Comparison of ENCODE assay signal across 12 cellular contexts in genomic region chr18:13811993-13812392, GRCh38. TPM values are rescaled to one million over a fixed set of nuclear protein-coding genes. Genes with fewer than 3 reads are reported as not detected.
DNase-seq lines count a peak whose midpoint lies in the region; TF ChIP-seq lines count a peak whose summit lies in the region.
"Had no signal": no experiment of that assay in that cellular context is flagged by ENCODE, and none has a peak within 500 bp of the region (broad histone marks: within the 10 kb centered on the region; RNA-seq: fewer than 3 reads in every experiment).

No MANE protein-coding gene starts in this region.

- POLR2A ChIA-PET in OCI-LY7 (lab: Charles Lee), result interaction anchor here (0.6 kb wide), 2 partner anchors 342 to 348 kb away, joined by 3 read pairs; no protein-coding TSS in a partner anchor

- H3K9me3 Mint-ChIP-seq in activated naive CD4-positive, alpha-beta T cell treated with anti-CD3 and anti-CD28 coated beads for 36 hours, result no peaks in the 10 kb centered on the region
- H3K9me3 Mint-ChIP-seq: naive thymus-derived CD4-positive, alpha-beta T cell had no signal

- DNase-seq in COLO829 (ENCODE audit: low spot score) (peak; percentile 40), OCI-LY7 (ENCODE audit: low spot score) (peak; percentile 21), fibroblast of mammary gland (ENCODE audit: low read depth) (no peak), midbrain (lab: John Stamatoyannopoulos, UW) (no peak), LoVo (ENCODE audit: low spot score) (no peak)
- no peak for DNase-seq in activated naive CD4-positive, alpha-beta T cell treated with anti-CD3 and anti-CD28 coated beads for 36 hours
- no peak for DNase-seq in activated CD4-positive, alpha-beta T cell treated with anti-CD3 and anti-CD28 coated beads for 48 hours
- DNase-seq: naive thymus-derived CD4-positive, alpha-beta T cell; spleen had no signal

- no peaks in the 10 kb centered on the region for H3K36me3 ChIP-seq in OCI-LY7 (ENCODE audit: insufficient read depth, low read length)
- H3K36me3 ChIP-seq: spleen had no signal

- no peak overlapping the region for H2AFZ ChIP-seq in OCI-LY7 (ENCODE audit: low read length)

- no peak overlapping the region for H3K27ac ChIP-seq in OCI-LY7 (ENCODE audit: low read depth, low read length, poor library complexity, severe bottlenecking)
- H3K27ac ChIP-seq: spleen had no signal

- CTCF ChIA-PET in OCI-LY7 (lab: Charles Lee; ENCODE audit: unreplicated experiment), result no interaction called here
- CTCF ChIA-PET in activated naive CD4-positive, alpha-beta T cell treated with anti-CD3 and anti-CD28 coated beads for 36 hours (lab: Charles Lee), result interaction anchor here (1.2 to 7.2 kb wide), 10 partner anchors 9 to 275 kb away, joined by 3 to 47 read pairs (median 6); partner anchors contain the start of gene MC5R

- no peaks in the 10 kb centered on the region for H3K36me3 Mint-ChIP-seq in activated naive CD4-positive, alpha-beta T cell treated with anti-CD3 and anti-CD28 coated beads for 36 hours (ENCODE audit: low read depth)
- H3K36me3 Mint-ChIP-seq: naive thymus-derived CD4-positive, alpha-beta T cell had no signal

- H3K27ac Mint-ChIP-seq in activated naive CD4-positive, alpha-beta T cell treated with anti-CD3 and anti-CD28 coated beads for 36 hours, result no peak overlapping the region
- H3K27ac Mint-ChIP-seq: naive thymus-derived CD4-positive, alpha-beta T cell had no signal

- no peak overlapping the region for H3K4me2 ChIP-seq in OCI-LY7 (ENCODE audit: low read length)

- no peaks in the 10 kb centered on the region for H4K20me1 ChIP-seq in OCI-LY7 (ENCODE audit: insufficient read depth, low read length)

- no peaks in the 10 kb centered on the region for H3K9me3 ChIP-seq in OCI-LY7 (ENCODE audit: low read length)
- H3K9me3 ChIP-seq: Caco-2, spleen had no signal

- H3K4me3 Mint-ChIP-seq in activated naive CD4-positive, alpha-beta T cell treated with anti-CD3 and anti-CD28 coated beads for 36 hours, result no peak overlapping the region
- H3K4me3 Mint-ChIP-seq: naive thymus-derived CD4-positive, alpha-beta T cell had no signal

- H3K9me2 ChIP-seq in OCI-LY7 (ENCODE audit: insufficient read depth, low read length), result no peaks in the 10 kb centered on the region

- no TSS peak for BruUV-seq in OCI-LY7 (replicated peaks; lab: Mats Ljungman, UMichigan)

- no peak overlapping the region for H3K4me3 ChIP-seq in GM12875 (ENCODE audit: low read depth, low read length)
- no peak overlapping the region for H3K4me3 ChIP-seq in OCI-LY7 (ENCODE audit: low read depth, low read length, poor library complexity, severe bottlenecking)
- H3K4me3 ChIP-seq in fibroblast of mammary gland (ENCODE audit: control insufficient read depth, low read depth, low read length), result no peak overlapping the region
- H3K4me3 ChIP-seq: spleen had no signal

- intact Hi-C loops in OCI-LY7 (cut with micrococcal nuclease; ENCODE audit: unreplicated experiment), result loop anchor here (2.0 to 10.0 kb wide), 3 partner anchors 213 to 363 kb away; no protein-coding TSS in a partner anchor
- intact Hi-C loops in activated naive CD4-positive, alpha-beta T cell treated with anti-CD3 and anti-CD28 coated beads for 36 hours (cut with micrococcal nuclease), result no loop called here

- H3K27me3 Mint-ChIP-seq in activated naive CD4-positive, alpha-beta T cell treated with anti-CD3 and anti-CD28 coated beads for 36 hours (ENCODE audit: low read depth), result peaks cover 3% of the 10 kb centered on the region

- no peaks in the 10 kb centered on the region for H3K4me1 ChIP-seq in OCI-LY7 (ENCODE audit: insufficient read depth, low read length, poor library complexity, severe bottlenecking)
- H3K4me1 ChIP-seq: spleen had no signal

- TF ChIP-seq CTCF in GM12875 (IDR thresholded peaks at IDR 0.05; ENCODE audit: borderline replicate concordance, insufficient read depth, low read depth, low read length), result peak; percentile 29; the same call in 1 of the 2 replicates
- TF ChIP-seq CTCF in OCI-LY7 (conservative IDR thresholded peaks at IDR 0.05; ENCODE audit: low read length), result peak; percentile 68
- peak; percentile 3 for TF ChIP-seq CTCF in fibroblast of mammary gland (conservative IDR thresholded peaks at IDR 0.05; ENCODE audit: control insufficient read depth, insufficient read depth, low read depth, low read length)

- no peaks in the 10 kb centered on the region for H3K4me1 Mint-ChIP-seq in activated naive CD4-positive, alpha-beta T cell treated with anti-CD3 and anti-CD28 coated beads for 36 hours (ENCODE audit: low read depth)

- H3K79me2 ChIP-seq in OCI-LY7 (ENCODE audit: insufficient read depth, low read depth, low read length), result no peaks in the 10 kb centered on the region

RNA-seq across cellular contexts. Expression of gene MC5R, which starts 12.0 kb away (rescaled TPM):
- not detected in 2 replicates for total RNA-seq in OCI-LY7 (2014; rRNA removed; shearing (Covaris generic))
- total RNA-seq in OCI-LY7 (2022), result not detected in 2 replicates
- not detected for total RNA-seq in activated naive CD4-positive, alpha-beta T cell treated with anti-CD3 and anti-CD28 coated beads for 36 hours
- total RNA-seq: activated CD8-positive, alpha-beta memory T cell treated with anti-CD3 and anti-CD28 coated beads for 36 hours; Caco-2; naive thymus-derived CD4-positive, alpha-beta T cell; spleen had no signal

Comparison
In these comparisons a context has a peak if more than half of its experiments do, and no peak if none do; other contexts are left out.
1. DNase-seq: peak in COLO829 (single experiment) and OCI-LY7 (single experiment); none in fibroblast of mammary gland (single experiment), activated naive CD4-positive, alpha-beta T cell treated with anti-CD3 and anti-CD28 coated beads for 36 hours (single experiment), activated CD4-positive, alpha-beta T cell treated with anti-CD3 and anti-CD28 coated beads for 48 hours (single experiment), midbrain (single experiment) and LoVo (single experiment).
2. CTCF ChIP-seq: peak in every context shown above with its lines; median percentile 68 in OCI-LY7; 29 in GM12875; 3 in fibroblast of mammary gland.